In the genomic region with DNA sequence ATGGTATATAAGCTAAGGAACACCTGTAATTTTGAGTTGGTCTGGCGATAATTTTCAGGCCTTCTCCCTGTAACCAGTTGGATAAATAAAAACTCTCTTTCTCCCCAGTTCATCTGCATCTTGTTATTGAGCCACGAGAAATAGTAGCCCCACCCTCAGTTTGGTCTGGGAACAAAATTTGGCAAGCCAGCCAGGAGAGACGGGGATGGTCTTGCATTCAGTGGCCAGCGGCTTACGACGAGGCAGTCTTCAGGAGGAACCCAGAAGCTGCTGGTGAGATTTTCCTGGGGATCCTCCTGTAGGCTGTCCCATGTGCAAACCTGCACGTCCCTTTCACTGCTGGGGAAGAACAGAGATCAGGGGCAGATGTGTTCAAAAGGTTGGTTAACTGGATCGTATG, we compare ENCODE assay signal across 25 cellular contexts.
"Had no signal": no experiment of that assay in that cellular context is flagged by ENCODE, and none has a peak within 500 bp of the region (broad histone marks: within the 10 kb centered on the region; RNA-seq: fewer than 3 reads in every experiment).

No MANE protein-coding gene starts in this region.

- FAIRE-seq: small intestine, urothelium cell line had no signal

- H3K36me3 ChIP-seq: ovary, right lobe of liver, sigmoid colon, stomach, thoracic aorta, thyroid gland, tibial nerve, upper lobe of left lung, vagina had no signal

- ATAC-seq: psoas muscle; right cardiac atrium; right lobe of liver; stimulated activated effector memory CD8-positive, alpha-beta T cell treated with anti-CD3 and anti-CD28 coated beads, Interleukin-12 subunit alpha, Interleukin-12 subunit beta, amount 100 ng/mL, for 72 hours; stimulated activated naive B cell treated with anti-CD40 and anti-IgM and Interleukin-4, amounts not matched to agents 10 μg/mL and 1 μg/mL and 100 μg/mL, for 72 hours had no signal

- H3K27ac ChIP-seq: neural progenitor cell, ovary, parathyroid adenoma, psoas muscle, right lobe of liver, sigmoid colon, stomach, thoracic aorta, thyroid gland, tibial nerve, upper lobe of left lung, vagina had no signal

- H3K4me1 ChIP-seq: neural progenitor cell, parathyroid adenoma, psoas muscle, right lobe of liver, thyroid gland, tibial nerve, upper lobe of left lung, vagina had no signal

- H3K9ac ChIP-seq: neural progenitor cell, parathyroid adenoma had no signal

- DNase-seq: occipital lobe; ovary; posterior cingulate gyrus; psoas muscle; right cardiac atrium; right lobe of liver; sigmoid colon; small intestine; stimulated activated CD4-positive, alpha-beta T cell treated with anti-CD3 and anti-CD28 coated beads, Interleukin-15, amount 100 ng/mL, for 24 hours; stimulated activated CD4-positive, alpha-beta T cell treated with anti-CD3 and anti-CD28 coated beads, Interleukin-2, amount 100 ng/mL, for 24 hours; stimulated activated CD4-positive, alpha-beta T cell treated with anti-CD3 and anti-CD28 coated beads, Interleukin-2, amount 100 ng/mL, for 48 hours; stimulated activated CD4-positive, alpha-beta T cell treated with anti-CD3 and anti-CD28 coated beads, Interleukin-4, amount 100 ng/mL, for 24 hours; stimulated activated naive B cell treated with anti-CD40 and anti-IgM and Interleukin-4, amounts not matched to agents 10 μg/mL and 1 μg/mL and 100 μg/mL, for 72 hours; stimulated activated naive CD4-positive, alpha-beta T cell treated with Interleukin-2 at 50 U/mL for 16 hours; stomach; thyroid gland; trophoblast cell; upper lobe of left lung had no signal

- H3K4me3 ChIP-seq: neural progenitor cell, ovary, psoas muscle, right lobe of liver, sigmoid colon, stomach, thoracic aorta, thyroid gland, tibial nerve, upper lobe of left lung, vagina had no signal

- H3K79me2 ChIP-seq: parathyroid adenoma had no signal

- H3K4me2 ChIP-seq: neural progenitor cell had no signal

- H2AFZ ChIP-seq: neural progenitor cell, parathyroid adenoma had no signal

- H3K27me3 ChIP-seq: neural progenitor cell, ovary, right lobe of liver, sigmoid colon, thyroid gland, tibial nerve, upper lobe of left lung, vagina had no signal

- H3K9me3 ChIP-seq: ovary, right lobe of liver, sigmoid colon, thoracic aorta, thyroid gland, vagina had no signal
